In the genomic region with DNA sequence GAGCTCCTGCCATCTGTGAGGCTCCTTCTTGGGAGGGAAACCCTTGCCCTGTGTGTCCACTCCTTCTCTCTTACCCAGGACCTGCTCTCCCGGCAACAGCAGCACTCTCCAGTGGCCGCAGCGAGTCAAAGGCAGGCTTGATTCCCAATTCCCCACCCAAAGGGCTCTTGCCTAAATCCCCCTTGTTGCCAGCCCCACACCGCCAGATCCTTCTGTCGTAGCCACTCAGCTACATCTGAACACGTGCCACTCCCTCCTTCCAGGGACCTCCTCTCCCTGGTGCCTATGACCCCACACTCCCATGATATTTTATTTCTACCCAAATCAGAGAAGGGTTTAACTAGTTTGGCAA, we compare ENCODE assay signal across 1 cellular context.
TF ChIP-seq lines count a peak whose summit lies in the region.

No MANE protein-coding gene starts in this region.

TF ChIP-seq in K562, 482 proteins besides CTCF, POLR2A, EP300 and RAD21:
- TF ChIP-seq HCFC1 (IDR thresholded peaks at IDR 0.05; ENCODE audit: low read depth, low read length) (no peak), SUPT5H (IDR thresholded peaks at IDR 0.05) (0 out of 2 replicates have a peak, but pooled peaks have one; percentile 34)
TF ChIP-seq in K562: peak in this region for 1.
